ENCODE assay signal across 17 cellular contexts in the genomic region with DNA sequence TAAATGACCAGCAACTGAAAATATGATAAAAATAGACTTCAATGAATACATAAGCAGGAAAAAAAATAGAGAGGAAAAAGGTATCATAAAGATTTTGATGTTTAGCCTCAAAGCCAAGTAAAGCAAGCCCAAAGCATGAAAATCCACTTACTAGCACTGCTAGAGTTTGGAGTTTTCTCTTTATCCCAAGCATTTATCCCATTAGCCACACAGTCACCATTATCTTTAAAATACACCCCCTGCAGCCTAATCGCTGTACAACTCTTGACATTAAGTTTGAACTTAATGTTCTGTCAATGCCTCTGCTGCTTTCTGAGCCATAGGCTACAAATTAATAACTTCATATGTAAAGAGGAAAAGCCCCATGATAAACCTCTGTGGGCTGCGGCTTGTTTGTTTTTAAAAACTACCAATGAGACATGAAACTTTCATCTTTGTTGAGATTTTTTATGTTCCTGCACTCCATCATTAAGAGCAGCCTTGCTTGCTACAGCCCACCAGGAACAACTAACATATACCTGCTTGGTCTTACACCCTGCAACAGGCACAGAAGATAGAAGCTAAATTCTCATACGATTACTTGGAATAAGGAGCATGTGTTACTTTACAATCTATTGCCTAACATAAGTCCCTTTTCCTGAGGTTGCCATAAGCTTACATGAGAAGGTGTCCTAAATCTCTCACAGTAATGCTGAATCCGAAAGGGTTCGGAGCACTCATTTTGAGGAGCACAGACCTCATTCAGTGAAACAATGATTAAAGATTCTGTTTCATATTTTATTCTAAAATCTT.
A peak's percentile ranks its signal among the peaks of the same experiment; 100 is the strongest.
DNase-seq lines count a peak whose midpoint lies in the region; ATAC-seq, FAIRE-seq and TF ChIP-seq lines count a peak whose summit lies in the region.
"Had no signal": no experiment of that assay in that cellular context is flagged by ENCODE, and none has a peak within 500 bp of the region (broad histone marks: within the 10 kb centered on the region; RNA-seq: fewer than 3 reads in every experiment).

No MANE protein-coding gene starts in this region.

- H3K4me3 ChIP-seq in SK-N-MC (no peak overlapping the region; the same call in 1 of the 2 replicates), smooth muscle cell (no peak overlapping the region)
- H3K4me3 ChIP-seq: GM12878 had no signal

- no peak overlapping the region for H3K4me3 Mint-ChIP-seq in natural killer cell treated with Interleukin-12 subunit alpha and Interleukin-12 subunit beta and Interleukin-15 and Interleukin-18, amount 100 ng/mL, for 72 hours
- H3K4me3 Mint-ChIP-seq: B cell; CD4-positive, alpha-beta T cell; HFFc6 had no signal

- H3F3A ChIP-seq in smooth muscle cell (ENCODE audit: low read depth), result no peaks in the 10 kb centered on the region

- FAIRE-seq in GM12891 (lab: Jason Lieb, UNC), result peak; percentile 13
- FAIRE-seq: GM12878, H1, HTR-8/SVneo had no signal

- 65% methylated on average over 5 of the region's 5 CpGs for WGBS in smooth muscle cell (ENCODE audit: low lambda C conversion rate)

- H3K9me3 Mint-ChIP-seq in natural killer cell treated with Interleukin-12 subunit alpha and Interleukin-12 subunit beta and Interleukin-15 and Interleukin-18, amount 100 ng/mL, for 72 hours, result no peaks in the 10 kb centered on the region
- H3K9me3 Mint-ChIP-seq: CD4-positive, alpha-beta T cell; HFFc6 had no signal

- intact Hi-C loops in Right ventricle myocardium inferior (cut with DNase I), result no loop called here

- H3K27ac Mint-ChIP-seq in natural killer cell treated with Interleukin-12 subunit alpha and Interleukin-12 subunit beta and Interleukin-15 and Interleukin-18, amount 100 ng/mL, for 72 hours, result no peak overlapping the region
- H3K27ac Mint-ChIP-seq: B cell; CD4-positive, alpha-beta T cell; HFFc6 had no signal

- TF ChIP-seq POLR2A in GM12891 (IDR thresholded peaks at IDR 0.05; ENCODE audit: low read depth, low read length), result no peak

- H3K4me2 ChIP-seq in smooth muscle cell, result peak overlapping the region; percentile 2

- no peak overlapping the region for H2AFZ ChIP-seq in smooth muscle cell (ENCODE audit: low read depth)

- H4K20me1 ChIP-seq in smooth muscle cell (ENCODE audit: low read depth), result peaks cover 12% of the 10 kb centered on the region

- H3K27me3 Mint-ChIP-seq in natural killer cell treated with Interleukin-12 subunit alpha and Interleukin-12 subunit beta and Interleukin-15 and Interleukin-18, amount 100 ng/mL, for 72 hours, result no peaks in the 10 kb centered on the region
- H3K27me3 Mint-ChIP-seq: B cell; CD4-positive, alpha-beta T cell had no signal

- no peaks in the 10 kb centered on the region for H3K36me3 Mint-ChIP-seq in natural killer cell treated with Interleukin-12 subunit alpha and Interleukin-12 subunit beta and Interleukin-15 and Interleukin-18, amount 100 ng/mL, for 72 hours

- H3K9me3 ChIP-seq in SK-N-MC (ENCODE audit: low read depth, low read length) (no peaks in the 10 kb centered on the region), smooth muscle cell (replicated peaks; ENCODE audit: low read depth) (no peaks in the 10 kb centered on the region)

- no peaks in the 10 kb centered on the region for H3K27me3 ChIP-seq in smooth muscle cell (ENCODE audit: low read depth)

- H3K9ac ChIP-seq in SK-N-MC (ENCODE audit: insufficient read length), result no peak overlapping the region
- H3K9ac ChIP-seq in smooth muscle cell (ENCODE audit: low read depth), result no peak overlapping the region

- H3K4me1 Mint-ChIP-seq in natural killer cell treated with Interleukin-12 subunit alpha and Interleukin-12 subunit beta and Interleukin-15 and Interleukin-18, amount 100 ng/mL, for 72 hours (ENCODE audit: low read depth in 2 of 2), result peaks cover 0 to 2% of the 10 kb centered on the region in 2 donors
- H3K4me1 Mint-ChIP-seq: B cell had no signal

- H3K27ac ChIP-seq in SK-N-MC (peak overlapping the region; percentile 30; the same call in 1 of the 2 replicates), smooth muscle cell (ENCODE audit: low read depth) (no peak overlapping the region)

- peaks cover 3% of the 10 kb centered on the region for H3K79me2 ChIP-seq in smooth muscle cell (ENCODE audit: low read depth)

- peaks cover 16% of the 10 kb centered on the region for H3K4me1 ChIP-seq in smooth muscle cell (ENCODE audit: low read depth)

- DNase-seq in GM12891 (ENCODE audit: insufficient read length, low spot score) (no peak), NCI-H2227 (lab: John Stamatoyannopoulos, UW; ENCODE audit: unreplicated experiment) (peak; percentile 21), SK-N-MC (ENCODE audit: low read depth, low spot score) (no peak), smooth muscle cell (lab: John Stamatoyannopoulos, UW; ENCODE audit: unreplicated experiment) (no peak), Right ventricle myocardium inferior (ENCODE audit: missing footprints) (no peak), NCI-H524 treated with DMSO at 0.1 percent for 48 hours (lab: John Stamatoyannopoulos, UW) (no peak)
- DNase-seq in natural killer cell treated with Interleukin-12 subunit alpha and Interleukin-12 subunit beta and Interleukin-15 and Interleukin-18, amount 100 ng/mL, for 72 hours (ENCODE audit: low spot score), result no peak
- DNase-seq: C1 segment of cervical spinal cord; Calu3; CD4-positive, alpha-beta T cell; DMS79; HCEC 1CT; HFFc6 had no signal

- TF ChIP-seq CTCF in smooth muscle cell (IDR thresholded peaks at IDR 0.05; ENCODE audit: borderline replicate concordance, insufficient read depth, poor library complexity, severe bottlenecking), result no peak

- H3K36me3 ChIP-seq in SK-N-MC (ENCODE audit: insufficient read depth, low read length) (no peaks in the 10 kb centered on the region), smooth muscle cell (ENCODE audit: low read depth) (no peaks in the 10 kb centered on the region)

- no peak for ATAC-seq in Right ventricle myocardium inferior
- no peak for ATAC-seq in natural killer cell treated with Interleukin-12 subunit alpha and Interleukin-12 subunit beta and Interleukin-15 and Interleukin-18, amount 100 ng/mL, for 72 hours
- ATAC-seq: GM12878 had no signal

TF ChIP-seq in GM12891, 5 proteins besides CTCF, POLR2A, EP300 and RAD21:
- TF ChIP-seq TAF1 (IDR thresholded peaks at IDR 0.05; ENCODE audit: low read depth, low read length), result no peak
- no peak for TF ChIP-seq SPI1 (IDR thresholded peaks at IDR 0.05; ENCODE audit: low read depth, low read length)
- TF ChIP-seq POU2F2 (IDR thresholded peaks at IDR 0.05; ENCODE audit: low read depth, low read length), result no peak
- TF ChIP-seq POLR2AphosphoS5 (IDR thresholded peaks at IDR 0.05; ENCODE audit: low read depth, low read length), result no peak
- TF ChIP-seq PAX5 (IDR thresholded peaks at IDR 0.05; ENCODE audit: insufficient read depth, low read length, severe bottlenecking), result no peak
